Comparison of ENCODE assay signal across 18 cellular contexts in the genomic region with DNA sequence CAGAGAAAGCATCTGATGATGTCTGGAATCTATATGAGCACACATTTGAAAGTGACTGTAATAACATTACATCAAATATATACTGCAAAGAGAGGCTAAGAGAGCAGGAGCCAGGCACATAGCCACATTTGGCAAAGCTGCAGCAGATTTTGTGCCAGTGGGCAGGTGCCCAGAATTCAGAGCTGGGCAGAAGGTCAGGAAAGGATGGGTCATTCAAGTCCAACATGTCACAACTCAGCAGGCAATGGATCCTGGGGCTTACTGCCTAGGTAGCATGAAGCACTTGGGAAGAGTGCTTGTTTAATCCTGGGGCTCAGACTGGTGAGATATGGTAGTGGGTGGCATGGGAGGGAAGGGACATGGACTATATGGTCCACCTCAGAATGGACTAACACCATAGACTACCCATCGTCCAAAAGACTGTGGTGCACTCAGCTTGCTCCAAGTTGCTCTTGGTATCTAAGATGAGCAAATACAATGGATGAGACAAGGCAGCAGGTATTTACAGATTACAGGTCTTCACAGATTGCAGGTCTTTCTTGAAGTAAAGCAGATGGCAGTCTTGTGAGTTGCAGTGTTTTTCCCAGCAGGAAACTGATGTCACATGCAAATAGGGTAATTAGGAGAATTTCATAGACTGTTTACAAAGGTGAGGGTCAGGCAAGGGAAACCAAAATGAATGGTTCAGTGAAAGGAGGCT. TPM values are rescaled to one million over a fixed set of nuclear protein-coding genes. Genes with fewer than 3 reads are reported as not detected.
DNase-seq lines count a peak whose midpoint lies in the region; TF ChIP-seq lines count a peak whose summit lies in the region.
"Had no signal": no experiment of that assay in that cellular context is flagged by ENCODE, and none has a peak within 500 bp of the region (broad histone marks: within the 10 kb centered on the region; RNA-seq: fewer than 3 reads in every experiment).

No MANE protein-coding gene starts in this region.

- no peak overlapping the region for H2BK120ac ChIP-seq in mesenchymal stem cell (ENCODE audit: low read depth, low read length)

- H3K9me3 ChIP-seq in CD8-positive, alpha-beta memory T cell (ENCODE audit: low read length), result no peaks in the 10 kb centered on the region
- no peaks in the 10 kb centered on the region for H3K9me3 ChIP-seq in endodermal cell (ENCODE audit: control insufficient read depth, low read length)
- peaks cover 9% of the 10 kb centered on the region for H3K9me3 ChIP-seq in mesenchymal stem cell (ENCODE audit: control insufficient read depth, low read length)
- H3K9me3 ChIP-seq in effector memory CD4-positive, alpha-beta T cell (ENCODE audit: control insufficient read depth, low read length), result peaks cover 3% of the 10 kb centered on the region

- H3K27me3 Mint-ChIP-seq in CD8-positive, alpha-beta memory T cell, result no peaks in the 10 kb centered on the region
- H3K27me3 Mint-ChIP-seq in endodermal cell (ENCODE audit: insufficient read depth), result peaks cover 36% of the 10 kb centered on the region
- H3K27me3 Mint-ChIP-seq: activated CD8-positive, alpha-beta T cell treated with anti-CD3 and anti-CD28 coated beads for 36 hours; activated naive CD8-positive, alpha-beta T cell treated with anti-CD3 and anti-CD28 coated beads, Interleukin-2, amount 10 ng/mL, durations not matched to agents 7 days and 5 days had no signal

- peak overlapping the region in 1 of 2 experiments; percentile 42 for H2BK12ac ChIP-seq in mesenchymal stem cell (ENCODE audit: low read length in 2 of 2)

- no peak for DNase-seq in CD8-positive, alpha-beta memory T cell
- peak; percentile 37 for DNase-seq in NCI-H446 treated with DMSO at 0.1 percent for 48 hours (lab: John Stamatoyannopoulos, UW)
- DNase-seq in endodermal cell, result no peak
- no peak for DNase-seq in mesenchymal stem cell
- DNase-seq in amniotic stem cell (lab: John Stamatoyannopoulos, UW), result no peak
- no peak for DNase-seq in NOMO-1 treated with dmso at 0.1 percent for 144 hours (lab: John Stamatoyannopoulos, UW; ENCODE audit: unreplicated experiment)
- DNase-seq in GF-D8 (lab: John Stamatoyannopoulos, UW), result no peak
- DNase-seq in effector memory CD4-positive, alpha-beta T cell, result no peak
- DNase-seq: activated naive CD8-positive, alpha-beta T cell treated with anti-CD3 and anti-CD28 coated beads, Interleukin-2, amount 10 ng/mL, durations not matched to agents 7 days and 5 days; GDM1; immature natural killer cell; KG1; NK-92 treated with Interleukin-12 subunit alpha and Interleukin-12 subunit beta, amount 100 ng/mL, for 24 hours; SHP77 treated with DMSO at 0.1 percent for 48 hours had no signal

- H3K9me3 Mint-ChIP-seq in CD8-positive, alpha-beta memory T cell, result peaks cover 2 to 7% (median 5%) of the 10 kb centered on the region in 5 donors
- H3K9me3 Mint-ChIP-seq in endodermal cell, result no peaks in the 10 kb centered on the region
- H3K9me3 Mint-ChIP-seq: immature natural killer cell; stimulated activated memory B cell treated with anti-CD40 and anti-IgM and Interleukin-4, amounts not matched to agents 10 μg/mL and 1 μg/mL and 100 μg/mL, for 72 hours had no signal

- H3K79me1 ChIP-seq in mesenchymal stem cell (replicated peaks; ENCODE audit: low read length, poor library complexity, severe bottlenecking), result no peaks in the 10 kb centered on the region

- H3K27ac Mint-ChIP-seq in CD8-positive, alpha-beta memory T cell, result peak overlapping the region in 6 of 8 donors; percentile 9 to 84 (median 52)
- H3K27ac Mint-ChIP-seq in endodermal cell, result peak overlapping the region; percentile 59
- H3K27ac Mint-ChIP-seq: activated CD8-positive, alpha-beta T cell treated with anti-CD3 and anti-CD28 coated beads for 36 hours; activated naive CD8-positive, alpha-beta T cell treated with anti-CD3 and anti-CD28 coated beads, Interleukin-2, amount 10 ng/mL, durations not matched to agents 7 days and 5 days; stimulated activated memory B cell treated with anti-CD40 and anti-IgM and Interleukin-4, amounts not matched to agents 10 μg/mL and 1 μg/mL and 100 μg/mL, for 72 hours had no signal

- no peak overlapping the region for H3K27ac ChIP-seq in CD8-positive, alpha-beta memory T cell (ENCODE audit: low read depth, low read length)
- no peak overlapping the region for H3K27ac ChIP-seq in endodermal cell (ENCODE audit: low read depth, low read length)
- no peak overlapping the region for H3K27ac ChIP-seq in mesenchymal stem cell (ENCODE audit: low read length, poor library complexity, severe bottlenecking)
- H3K27ac ChIP-seq in effector memory CD4-positive, alpha-beta T cell (ENCODE audit: insufficient read depth, low read length, poor library complexity, severe bottlenecking), result no peak overlapping the region
- H3K27ac ChIP-seq: brain microvascular endothelial cell had no signal

- WGBS in endodermal cell (ENCODE audit: insufficient coverage in 1 of 2, insufficient read length in 1 of 2), 2 experiments, result 78 to 83% methylated on average over 1 of the region's 1 CpG
- 92% methylated on average over 1 of the region's 1 CpG for WGBS in mesenchymal stem cell

- peak overlapping the region in 1 of 2 experiments; percentile 48 for H3K14ac ChIP-seq in mesenchymal stem cell (ENCODE audit: low read length in 2 of 2)

- H2AK5ac ChIP-seq in mesenchymal stem cell (ENCODE audit: low read length, severe bottlenecking), result no peak overlapping the region

- H4K8ac ChIP-seq in mesenchymal stem cell (ENCODE audit: low read length), result no peak overlapping the region

- CTCF ChIA-PET in CD8-positive, alpha-beta memory T cell (lab: Charles Lee), result no interaction called here

- peaks cover 29 to 49% (median 42%) of the 10 kb centered on the region in 3 donors for H3K4me1 Mint-ChIP-seq in CD8-positive, alpha-beta memory T cell
- peaks cover 21% of the 10 kb centered on the region for H3K4me1 Mint-ChIP-seq in endodermal cell

- no peak overlapping the region for H3K4me2 ChIP-seq in mesenchymal stem cell (ENCODE audit: low read length, poor library complexity, severe bottlenecking)

- H4K91ac ChIP-seq in mesenchymal stem cell (ENCODE audit: low read length), result peak overlapping the region; percentile 48

- no peak for TF ChIP-seq CTCF in endodermal cell (conservative IDR thresholded peaks at IDR 0.05)

- peaks cover 19% of the 10 kb centered on the region for H3K4me1 ChIP-seq in CD8-positive, alpha-beta memory T cell (ENCODE audit: insufficient read depth, low read length)
- H3K4me1 ChIP-seq in endodermal cell (ENCODE audit: control insufficient read depth, insufficient read depth, low read length) (peaks cover 15% of the 10 kb centered on the region), mesenchymal stem cell (ENCODE audit: control insufficient read depth, insufficient read depth, low read depth, low read length) (peaks cover 2% of the 10 kb centered on the region)
- H3K4me1 ChIP-seq in effector memory CD4-positive, alpha-beta T cell (ENCODE audit: control insufficient read depth, insufficient read depth, low read length, poor library complexity, severe bottlenecking), result peaks cover 12% of the 10 kb centered on the region

- H3K4ac ChIP-seq in mesenchymal stem cell (ENCODE audit: low read depth in 1 of 2, low read length in 2 of 2), result no peak overlapping the region

- no peak overlapping the region for H3K18ac ChIP-seq in mesenchymal stem cell (ENCODE audit: low read depth in 1 of 2, low read length in 2 of 2)

- POLR2A ChIA-PET in CD8-positive, alpha-beta memory T cell (lab: Charles Lee), result no interaction called here

- no peak overlapping the region for H3K23ac ChIP-seq in mesenchymal stem cell (ENCODE audit: low read length in 2 of 2)

- H3K27me3 ChIP-seq in CD8-positive, alpha-beta memory T cell (ENCODE audit: insufficient read depth, low read length, poor library complexity, severe bottlenecking), result no peaks in the 10 kb centered on the region
- H3K27me3 ChIP-seq in endodermal cell (ENCODE audit: control insufficient read depth, insufficient read depth, low read length, poor library complexity, severe bottlenecking) (no peaks in the 10 kb centered on the region), mesenchymal stem cell (ENCODE audit: control insufficient read depth in 1 of 2, insufficient read depth in 1 of 2, low read length in 2 of 2) (peaks cover 0 to 3% of the 10 kb centered on the region in 2 experiments)
- H3K27me3 ChIP-seq in effector memory CD4-positive, alpha-beta T cell (replicated peaks; ENCODE audit: control insufficient read depth, insufficient read depth, low read length, poor library complexity, severe bottlenecking), result no peaks in the 10 kb centered on the region
- H3K27me3 ChIP-seq: brain microvascular endothelial cell, esophagus muscularis mucosa had no signal

- peaks cover 0 to 5% (median 0%) of the 10 kb centered on the region in 3 donors for H3K36me3 Mint-ChIP-seq in CD8-positive, alpha-beta memory T cell
- H3K36me3 Mint-ChIP-seq in endodermal cell (ENCODE audit: low read depth), result no peaks in the 10 kb centered on the region
- H3K36me3 Mint-ChIP-seq: activated naive CD8-positive, alpha-beta T cell treated with anti-CD3 and anti-CD28 coated beads, Interleukin-2, amount 10 ng/mL, durations not matched to agents 7 days and 5 days; immature natural killer cell; stimulated activated memory B cell treated with anti-CD40 and anti-IgM and Interleukin-4, amounts not matched to agents 10 μg/mL and 1 μg/mL and 100 μg/mL, for 72 hours had no signal

- H2AFZ ChIP-seq in mesenchymal stem cell (ENCODE audit: low read depth, low read length), result no peak overlapping the region

- H3K36me3 ChIP-seq in CD8-positive, alpha-beta memory T cell (ENCODE audit: insufficient read depth, low read length), result no peaks in the 10 kb centered on the region
- H3K36me3 ChIP-seq in endodermal cell (ENCODE audit: control insufficient read depth, insufficient read depth, low read length) (no peaks in the 10 kb centered on the region), mesenchymal stem cell (ENCODE audit: control insufficient read depth in 1 of 2, insufficient read depth in 2 of 2, low read depth in 1 of 2, low read length in 2 of 2) (no peaks in the 10 kb centered on the region)
- no peaks in the 10 kb centered on the region for H3K36me3 ChIP-seq in effector memory CD4-positive, alpha-beta T cell (ENCODE audit: control insufficient read depth, insufficient read depth, low read length)
- H3K36me3 ChIP-seq: brain microvascular endothelial cell, esophagus muscularis mucosa had no signal

- H2BK15ac ChIP-seq in mesenchymal stem cell (ENCODE audit: low read depth, poor library complexity, severe bottlenecking), result peak overlapping the region; percentile 78

- no peak overlapping the region for H3K4me3 Mint-ChIP-seq in CD8-positive, alpha-beta memory T cell
- H3K4me3 Mint-ChIP-seq in endodermal cell, result no peak overlapping the region
- H3K4me3 Mint-ChIP-seq: activated CD8-positive, alpha-beta T cell treated with anti-CD3 and anti-CD28 coated beads for 36 hours; activated naive CD8-positive, alpha-beta T cell treated with anti-CD3 and anti-CD28 coated beads, Interleukin-2, amount 10 ng/mL, durations not matched to agents 7 days and 5 days; immature natural killer cell; stimulated activated memory B cell treated with anti-CD40 and anti-IgM and Interleukin-4, amounts not matched to agents 10 μg/mL and 1 μg/mL and 100 μg/mL, for 72 hours had no signal

- no peak overlapping the region for H3K9ac ChIP-seq in endodermal cell (ENCODE audit: extremely low read depth, low read length, poor library complexity, severe bottlenecking)
- H3K9ac ChIP-seq in mesenchymal stem cell (ENCODE audit: low read length), result no peak overlapping the region

- no peak overlapping the region for H3K4me3 ChIP-seq in CD8-positive, alpha-beta memory T cell (ENCODE audit: low read length)
- H3K4me3 ChIP-seq in endodermal cell (ENCODE audit: low read length) (peak overlapping the region; percentile 51), mesenchymal stem cell (ENCODE audit: insufficient read depth in 1 of 2, low read depth in 1 of 2, low read length in 2 of 2) (no peak overlapping the region)
- H3K4me3 ChIP-seq in effector memory CD4-positive, alpha-beta T cell (ENCODE audit: insufficient read depth, low read depth, low read length, poor library complexity, severe bottlenecking), result no peak overlapping the region
- H3K4me3 ChIP-seq: esophagus muscularis mucosa had no signal

- H2BK5ac ChIP-seq in mesenchymal stem cell (ENCODE audit: low read depth, low read length, poor library complexity, severe bottlenecking), result no peak overlapping the region

RNA-seq across cellular contexts. Expression of gene SHLD1, which starts 31.2 kb away (rescaled TPM):
- 1 to 10 TPM; 7.7 to 9.1 TPM for total RNA-seq in CD8-positive, alpha-beta memory T cell
- polyA plus RNA-seq in CD8-positive, alpha-beta memory T cell, result 18.8 TPM
- 1 to 10 TPM; 4.0 to 6.6 TPM for total RNA-seq in endodermal cell
- 6.7 TPM for polyA plus RNA-seq in endodermal cell (2013, experiment 1 of 2)
- polyA plus RNA-seq in endodermal cell (2013, experiment 2 of 2), result 7.5 TPM
- polyA plus RNA-seq in mesenchymal stem cell (2013, experiment 1 of 2), result 5.1 TPM
- polyA plus RNA-seq in mesenchymal stem cell (2013, experiment 2 of 2), result 5.0 TPM
